21 cellular contexts compared by ENCODE assay signal in genomic region chrY:7792431-7792830, GRCh38.
"Had no signal": no experiment of that assay in that cellular context is flagged by ENCODE, and none has a peak within 500 bp of the region (broad histone marks: within the 10 kb centered on the region; RNA-seq: fewer than 3 reads in every experiment).

No MANE protein-coding gene starts in this region.

- H3K9ac ChIP-seq: SK-N-SH had no signal

- H3K36me3 ChIP-seq: MG63, Peyer's patch had no signal

- H3K4me3 ChIP-seq: MG63, PC-9, Peyer's patch had no signal

- DNase-seq: KBM-7, MG63, NCI-H1092 treated with DMSO at 0.1 percent for 48 hours, NCI-H1417 treated with DMSO at 0.1 percent for 48 hours, NCI-H146, NCI-H1694 treated with DMSO at 0.1 percent for 48 hours, NCI-H1930, NCI-H2081, NCI-H2107, NCI-H2227 treated with DMSO at 0.1 percent for 48 hours, NCI-H524, NCI-H69, NCI-H774, OCI-M1, PC-9, Peyer's patch, Right ventricle myocardium superior, SIG-M5, SK-N-SH, SW 1271, T-cell had no signal

- H3K4me2 ChIP-seq: PC-9, SK-N-SH had no signal

- ATAC-seq: T-cell had no signal

- H3K4me1 ChIP-seq: Peyer's patch had no signal

- H3K9me2 ChIP-seq: SK-N-SH had no signal

- H2AFZ ChIP-seq: PC-9 had no signal

- H3K9me3 ChIP-seq: MG63, Peyer's patch, SK-N-SH had no signal

- H3K27me3 ChIP-seq: MG63, Peyer's patch had no signal

- H3K27ac ChIP-seq: PC-9, Peyer's patch had no signal
